ENCODE assay signal across 2 cellular contexts in genomic region chr5:7868427-7868772, GRCh38.
TF ChIP-seq lines count a peak whose summit lies in the region.

No MANE protein-coding gene starts in this region.

TF ChIP-seq in GM12878, 131 proteins besides CTCF, POLR2A, EP300 and RAD21:
- TF ChIP-seq CHD1 (IDR thresholded peaks at IDR 0.05; ENCODE audit: low read depth, low read length), result no peak
- no peak for TF ChIP-seq NFYA (IDR thresholded peaks at IDR 0.05; ENCODE audit: borderline replicate concordance, low read depth, low read length)
- TF ChIP-seq HDAC6 (IDR thresholded peaks at IDR 0.05; ENCODE audit: unreplicated experiment), result no peak
- no peak for TF ChIP-seq TARDBP (IDR thresholded peaks at IDR 0.05; ENCODE audit: borderline replicate concordance)
- no peak for TF ChIP-seq RBBP5 (conservative IDR thresholded peaks at IDR 0.05)
- TF ChIP-seq PRDM15 (CRISPR knock-in tag; IDR thresholded peaks at IDR 0.05), result no peak
- TF ChIP-seq TCF12 (IDR thresholded peaks at IDR 0.05; ENCODE audit: low read depth, low read length), result no peak
- no peak for TF ChIP-seq BACH1 (IDR thresholded peaks at IDR 0.05; ENCODE audit: borderline replicate concordance)
- no peak for TF ChIP-seq CEBPB (IDR thresholded peaks at IDR 0.05; ENCODE audit: borderline replicate concordance in 1 of 2, low read depth in 2 of 2, low read length in 2 of 2)
- TF ChIP-seq CHD2 (IDR thresholded peaks at IDR 0.05; ENCODE audit: borderline replicate concordance, low read depth, low read length), result no peak
- no peak for TF ChIP-seq SMC3 (IDR thresholded peaks at IDR 0.05; ENCODE audit: borderline replicate concordance, low read length)
- TF ChIP-seq REST (IDR thresholded peaks at IDR 0.05; ENCODE audit: low read depth, low read length), result no peak
- no peak for TF ChIP-seq BRCA1 (IDR thresholded peaks at IDR 0.05; ENCODE audit: low read depth, low read length)
- TF ChIP-seq KAT2A (conservative IDR thresholded peaks at IDR 0.05; ENCODE audit: control insufficient read depth, low read depth, low read length), result no peak
- 0 out of 4 replicates have a peak, but pooled peaks of 1 of the 2 experiments have one; percentile 22 for TF ChIP-seq IKZF2 (IDR thresholded peaks at IDR 0.05)
- TF ChIP-seq MTA2 (IDR thresholded peaks at IDR 0.05; ENCODE audit: low read depth), result 0 out of 2 replicates have a peak, but pooled peaks have one; percentile 13

TF ChIP-seq in HEK293T, 16 proteins besides CTCF, POLR2A, EP300 and RAD21:
- TF ChIP-seq L3MBTL2 (conservative IDR thresholded peaks at IDR 0.05) (no peak), BHLHE40 (IDR thresholded peaks at IDR 0.05; ENCODE audit: borderline replicate concordance) (no peak), SUZ12 (IDR thresholded peaks at IDR 0.05) (no peak), PKNOX1 (IDR thresholded peaks at IDR 0.05) (no peak), SP1 (IDR thresholded peaks at IDR 0.05) (no peak), ELF4 (IDR thresholded peaks at IDR 0.05) (no peak), TARDBP (IDR thresholded peaks at IDR 0.05) (no peak), FOXA1 (IDR thresholded peaks at IDR 0.05) (no peak), ARNT (IDR thresholded peaks at IDR 0.05) (no peak)
TF ChIP-seq in HEK293T: peak in this region for 0.
